20 cellular contexts compared by ENCODE assay signal in the genomic region with DNA sequence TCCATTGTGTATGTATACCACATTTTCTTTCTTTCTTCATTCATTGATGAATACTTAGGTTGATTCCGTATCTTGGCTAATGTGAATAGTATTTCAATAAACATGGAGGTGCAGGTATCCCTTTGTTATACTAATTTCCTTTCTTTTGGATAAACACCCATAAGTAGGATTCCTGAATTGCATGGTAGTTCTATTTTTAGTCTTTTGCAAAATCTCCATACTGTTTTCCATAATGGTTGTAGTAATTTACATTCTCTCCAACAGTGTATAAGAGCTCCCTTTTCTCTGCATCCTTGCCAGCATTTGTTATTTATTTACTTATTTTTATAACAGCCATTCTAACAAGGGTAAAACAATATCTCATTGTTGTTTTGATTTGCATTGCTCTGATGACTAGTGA. TPM values are rescaled to one million over a fixed set of nuclear protein-coding genes. Genes with fewer than 3 reads are reported as not detected.
DNase-seq lines count a peak whose midpoint lies in the region; ATAC-seq, FAIRE-seq and TF ChIP-seq lines count a peak whose summit lies in the region.
"Had no signal": no experiment of that assay in that cellular context is flagged by ENCODE, and none has a peak within 500 bp of the region (broad histone marks: within the 10 kb centered on the region; RNA-seq: fewer than 3 reads in every experiment).

No MANE protein-coding gene starts in this region.

- ATAC-seq in PC-3 (no peak), HG02678 (IDR thresholded peaks at IDR 0.05; ENCODE audit: unreplicated experiment) (no peak), GM21360 (IDR thresholded peaks at IDR 0.05; ENCODE audit: unreplicated experiment) (no peak)
- ATAC-seq: A549; CD8-positive, alpha-beta T cell had no signal

- H2AFZ ChIP-seq in H9 (ENCODE audit: low read length) = no peak overlapping the region
- no peak overlapping the region for H2AFZ ChIP-seq in PC-3 (ENCODE audit: low read length)
- no peak overlapping the region for H2AFZ ChIP-seq in MM.1S (ENCODE audit: low read length)

- WGBS in H9 (ENCODE audit: extremely low coverage, insufficient read length, low lambda C conversion rate) = no CpG with 5 or more reads among the region's 1 CpG

- H3K4me2 ChIP-seq in H9 (ENCODE audit: insufficient read depth, insufficient read length, low read length) (no peak overlapping the region), PC-3 (ENCODE audit: low read length) (no peak overlapping the region), MM.1S (ENCODE audit: low read depth, low read length) (no peak overlapping the region)

- H3K79me2 ChIP-seq in H9 (ENCODE audit: insufficient read depth, low read length) = no peaks in the 10 kb centered on the region
- no peaks in the 10 kb centered on the region for H3K79me2 ChIP-seq in PC-3 (ENCODE audit: low read length)
- no peaks in the 10 kb centered on the region for H3K79me2 ChIP-seq in MM.1S (ENCODE audit: low read length)

- peak; percentile 86 for FAIRE-seq in endometrium (lab: Jason Lieb, UNC)
- FAIRE-seq: GM12892, GM19239 had no signal

- H3K23me2 ChIP-seq in H9 (ENCODE audit: insufficient read length, low read depth, low read length, poor library complexity, severe bottlenecking) = no peaks in the 10 kb centered on the region

- no peak overlapping the region for H3K4me3 ChIP-seq in PC-3 (ENCODE audit: low read length)
- no peak overlapping the region for H3K4me3 ChIP-seq in MM.1S (ENCODE audit: low read length)
- H3K4me3 ChIP-seq: A549, GM23248, HAP-1 had no signal

- H2BK20ac ChIP-seq in H9 (ENCODE audit: low read depth, low read length, poor library complexity, severe bottlenecking) = no peak overlapping the region

- H3K14ac ChIP-seq in H9 (ENCODE audit: insufficient read depth, low read length) = no peak overlapping the region

- no peaks in the 10 kb centered on the region for H3K79me1 ChIP-seq in H9 (ENCODE audit: insufficient read depth, low read depth, low read length, poor library complexity, severe bottlenecking)

- no peak overlapping the region for H3T11ph ChIP-seq in H9 (ENCODE audit: low read length)

- no peak overlapping the region for H4K5ac ChIP-seq in H9 (ENCODE audit: insufficient read length, low read depth, low read length)

- H3K36me3 ChIP-seq in PC-3 (ENCODE audit: low read depth, low read length) (no peaks in the 10 kb centered on the region), MM.1S (replicated peaks; ENCODE audit: insufficient read depth, low read length) (no peaks in the 10 kb centered on the region)
- H3K36me3 ChIP-seq: HAP-1 had no signal

- POLR2A ChIA-PET in PC-3 (lab: Charles Lee; ENCODE audit: unreplicated experiment) = no interaction called here

- H3K27me3 Mint-ChIP-seq in H9 (ENCODE audit: low read depth) = no peaks in the 10 kb centered on the region; the same call in 1 of the 2 replicates
- H3K27me3 Mint-ChIP-seq: IgD-negative memory B cell had no signal

- H3K9me3 ChIP-seq in H9 (ENCODE audit: control insufficient read depth, low read depth, low read length) = no peaks in the 10 kb centered on the region
- H3K9me3 ChIP-seq in PC-3 (ENCODE audit: low read length) = no peaks in the 10 kb centered on the region
- no peaks in the 10 kb centered on the region for H3K9me3 ChIP-seq in MM.1S (replicated peaks; ENCODE audit: insufficient read depth, low read length)
- H3K9me3 ChIP-seq: HAP-1 had no signal

- H3K4me1 ChIP-seq in H9 (ENCODE audit: insufficient read depth, low read length) (no peaks in the 10 kb centered on the region), PC-3 (ENCODE audit: insufficient read depth, low read length) (no peaks in the 10 kb centered on the region), MM.1S (ENCODE audit: low read length) (no peaks in the 10 kb centered on the region)
- H3K4me1 ChIP-seq: A549 had no signal

- H3K18ac ChIP-seq in H9 (ENCODE audit: insufficient read length, low read depth, low read length) = no peak overlapping the region

- peaks cover 0 to 15% (median 8%) of the 10 kb centered on the region in 3 experiments; a peak in 5 of 7 replicates for H3K36me3 Mint-ChIP-seq in H9 (ENCODE audit: insufficient read depth in 1 of 3, low read depth in 3 of 3)
- H3K36me3 Mint-ChIP-seq: CD14-positive monocyte; CD8-positive, alpha-beta T cell; IgD-negative memory B cell had no signal

- H3K4me1 Mint-ChIP-seq in H9 = peaks cover 41 to 43% of the 10 kb centered on the region in 2 experiments
- H3K4me1 Mint-ChIP-seq: CD14-positive monocyte, IgD-negative memory B cell had no signal

- no peak for DNase-seq in H9
- peak; percentile 46 for DNase-seq in NCI-H1048 (lab: John Stamatoyannopoulos, UW)
- DNase-seq in PC-3 = no peak
- DNase-seq in MM.1S = no peak
- DNase-seq: CD8-positive, alpha-beta T cell; COR-L47; DND-41; GDM1; GM23248; KG1 had no signal

- H3K4ac ChIP-seq in H9 (ENCODE audit: low read depth, low read length) = no peak overlapping the region

- CTCF ChIA-PET in PC-3 (lab: Charles Lee) = no interaction called here

- no peak overlapping the region for H2AK5ac ChIP-seq in H9 (ENCODE audit: insufficient read length, low read length)

- no peak overlapping the region for H3K56ac ChIP-seq in H9 (ENCODE audit: insufficient read length, low read depth, low read length)

- no peak overlapping the region for H4K91ac ChIP-seq in H9 (ENCODE audit: insufficient read length, low read depth, low read length)

- no peak overlapping the region for H2BK5ac ChIP-seq in H9 (ENCODE audit: insufficient read length, low read length)

- H3K4me3 Mint-ChIP-seq in H9 = no peak overlapping the region; a peak in 1 of 5 replicates
- H3K4me3 Mint-ChIP-seq: CD14-positive monocyte; CD8-positive, alpha-beta T cell; IgD-negative memory B cell had no signal

- H2BK12ac ChIP-seq in H9 (ENCODE audit: insufficient read length, low read depth, low read length) = no peak overlapping the region

- peak overlapping the region in 2 of 3 experiments; percentile 94 to 97; a peak in 4 of 7 replicates for H3K27ac Mint-ChIP-seq in H9
- H3K27ac Mint-ChIP-seq: CD8-positive, alpha-beta T cell; IgD-negative memory B cell had no signal

- H3K27ac ChIP-seq in H9 (ENCODE audit: insufficient read length, low read depth, low read length) (peak overlapping the region; percentile 17), PC-3 (ENCODE audit: low read length) (no peak overlapping the region), MM.1S (ENCODE audit: low read length) (no peak overlapping the region)
- H3K27ac ChIP-seq: A549, GM23248, HL-60 had no signal

- H3F3A ChIP-seq in PC-3 (ENCODE audit: low read length, unreplicated experiment) (no peaks in the 10 kb centered on the region), MM.1S (ENCODE audit: insufficient read depth, low read length) (no peaks in the 10 kb centered on the region)

- no peaks in the 10 kb centered on the region for H3K27me3 ChIP-seq in H9 (ENCODE audit: insufficient read depth, low read length)
- H3K27me3 ChIP-seq in PC-3 (ENCODE audit: low read length) = no peaks in the 10 kb centered on the region
- no peaks in the 10 kb centered on the region for H3K27me3 ChIP-seq in MM.1S (replicated peaks; ENCODE audit: insufficient read depth, low read length)

- TF ChIP-seq CTCF in H9 (conservative IDR thresholded peaks at IDR 0.05) = no peak
- no peak for TF ChIP-seq CTCF in PC-3 (conservative IDR thresholded peaks at IDR 0.05; ENCODE audit: low read depth, low read length)
- no peak for TF ChIP-seq CTCF in MM.1S (IDR thresholded peaks at IDR 0.05; ENCODE audit: low read length)

- intact Hi-C loops in PC-3 (cut with micrococcal nuclease) = no loop called here

- no peak overlapping the region for H3K23ac ChIP-seq in H9 (ENCODE audit: insufficient read length, low read depth, low read length)

- H3K9ac ChIP-seq in H9 (ENCODE audit: extremely low read depth, insufficient read length, low read length) = no peak overlapping the region
- H3K9ac ChIP-seq in PC-3 (ENCODE audit: low read length) = no peak overlapping the region
- H3K9ac ChIP-seq in MM.1S (ENCODE audit: low read length) = no peak overlapping the region
- H3K9ac ChIP-seq: GM23248 had no signal

- no TSS peak for BruUV-seq in PC-3 (replicated peaks; lab: Mats Ljungman, UMichigan)

- H2BK120ac ChIP-seq in H9 (ENCODE audit: low read depth, low read length, poor library complexity, severe bottlenecking) = no peak overlapping the region

- H4K20me1 ChIP-seq in H9 (ENCODE audit: control insufficient read depth, insufficient read depth, insufficient read length) (no peaks in the 10 kb centered on the region), PC-3 (ENCODE audit: low read length) (no peaks in the 10 kb centered on the region), MM.1S (ENCODE audit: insufficient read depth, low read length) (no peaks in the 10 kb centered on the region)

- H3K9me2 ChIP-seq in PC-3 (replicated peaks; ENCODE audit: low read length) (no peaks in the 10 kb centered on the region), MM.1S (replicated peaks; ENCODE audit: insufficient read depth, low read length) (no peaks in the 10 kb centered on the region)

- H4K8ac ChIP-seq in H9 (replicated peaks; ENCODE audit: insufficient read length, low read depth, low read length) = no peak overlapping the region

- H3K9me3 Mint-ChIP-seq in H9 = peaks cover 4 to 23% of the 10 kb centered on the region in 2 experiments; a peak in 4 of 5 replicates

- no peak overlapping the region for H2BK15ac ChIP-seq in H9 (ENCODE audit: low read depth, low read length)

RNA-seq across cellular contexts. Expression of gene PIK3C2G, which starts 36.6 kb away (rescaled TPM):
- total RNA-seq in H9 (2021) (not detected in 2 replicates), PC-3 (2014; rRNA removed) (not detected in 2 replicates)
- total RNA-seq: CD8-positive, alpha-beta T cell; GM23248 had no signal
